Comparison of ENCODE assay signal across 12 cellular contexts in the genomic region with DNA sequence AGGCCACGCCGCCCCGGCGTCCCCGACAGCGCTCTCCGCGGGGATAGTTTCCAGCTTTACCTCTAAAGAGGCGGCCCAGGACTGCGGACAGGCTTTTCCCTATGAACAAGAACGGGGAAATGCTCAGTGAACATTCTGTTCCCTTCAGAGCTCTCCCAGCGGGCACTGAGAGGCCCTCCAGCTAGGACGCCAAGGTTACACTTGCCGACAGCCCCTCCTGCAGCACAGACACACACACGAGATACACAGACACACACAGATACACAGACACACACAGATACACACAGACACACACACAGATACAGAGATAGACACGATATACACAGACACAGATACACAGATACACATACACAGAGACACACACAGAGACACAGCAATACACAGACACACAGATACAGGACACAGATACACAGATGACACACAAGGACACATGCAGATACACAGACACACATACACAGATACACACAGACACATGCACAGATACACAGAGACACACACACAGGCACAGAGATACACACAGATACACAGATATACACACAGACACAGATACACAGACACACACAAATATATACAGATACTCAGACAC. TPM values are rescaled to one million over a fixed set of nuclear protein-coding genes. Genes with fewer than 3 reads are reported as not detected.
A peak's percentile ranks its signal among the peaks of the same experiment; 100 is the strongest.
DNase-seq lines count a peak whose midpoint lies in the region; ATAC-seq and TF ChIP-seq lines count a peak whose summit lies in the region.
"Had no signal": no experiment of that assay in that cellular context is flagged by ENCODE, and none has a peak within 500 bp of the region (broad histone marks: within the 10 kb centered on the region; RNA-seq: fewer than 3 reads in every experiment).

No MANE protein-coding gene starts in this region.

- DNase-seq in fibroblast of villous mesenchyme (ENCODE audit: low read depth) (no peak), psoas muscle (no peak), NCI-H146 (lab: John Stamatoyannopoulos, UW) (no peak), amygdala (lab: John Stamatoyannopoulos, UW) (no peak)
- DNase-seq in activated naive CD4-positive, alpha-beta T cell treated with anti-CD3 and anti-CD28 coated beads, Interleukin-2, amount 50 U/mL, for 16 hours: no peak
- DNase-seq: DMS79 had no signal

- H3K4me2 ChIP-seq in BLaER1 (peak overlapping the region; percentile 92), KMS-11 (no peak overlapping the region)

- peaks cover 67% of the 10 kb centered on the region for H3K27me3 ChIP-seq in BLaER1
- H3K27me3 ChIP-seq in KMS-11 (ENCODE audit: insufficient read depth, low read depth): no peaks in the 10 kb centered on the region
- H3K27me3 ChIP-seq in psoas muscle (ENCODE audit: insufficient read depth in 3 of 3, low read length in 2 of 3): peaks cover 0 to 80% (median 11%) of the 10 kb centered on the region in 3 donors

- no peak overlapping the region for H3K27ac ChIP-seq in BLaER1
- H3K27ac ChIP-seq in KMS-11: no peak overlapping the region
- H3K27ac ChIP-seq in psoas muscle: no peak overlapping the region
- H3K27ac ChIP-seq: VCaP had no signal

- ATAC-seq in psoas muscle: no peak
- no peak for ATAC-seq in HG03457 (IDR thresholded peaks at IDR 0.05; ENCODE audit: unreplicated experiment)

- intact Hi-C loops in psoas muscle (cut with DNase I): no loop called here

- no peaks in the 10 kb centered on the region for H3K79me2 ChIP-seq in KMS-11 (ENCODE audit: insufficient read depth, low read depth)

- H4K20me1 ChIP-seq in BLaER1 (peaks cover 39% of the 10 kb centered on the region), KMS-11 (ENCODE audit: insufficient read depth) (no peaks in the 10 kb centered on the region)

- H3K4me3 ChIP-seq in BLaER1 (peak overlapping the region; percentile 60), KMS-11 (IDR thresholded peaks at IDR 0.05; ENCODE audit: insufficient read depth, low read depth, low read length) (no peak overlapping the region), fibroblast of villous mesenchyme (ENCODE audit: low read depth, low read length) (peak overlapping the region; percentile 43), psoas muscle (peak overlapping the region; percentile 50)

- H3K4me1 ChIP-seq in BLaER1 (peaks cover 49% of the 10 kb centered on the region), KMS-11 (ENCODE audit: low read depth, poor library complexity, severe bottlenecking) (peaks cover 14% of the 10 kb centered on the region), psoas muscle (peaks cover 12% of the 10 kb centered on the region)

- peak overlapping the region; percentile 18 for H2AFZ ChIP-seq in KMS-11 (ENCODE audit: low read depth)

- H3K9ac ChIP-seq in BLaER1 (no peak overlapping the region), KMS-11 (no peak overlapping the region)

- WGBS in psoas muscle, 3 donors: 9 to 16% (median 11%) methylated on average over 13 to 16 of the region's 16 CpGs

- H3K36me3 ChIP-seq in BLaER1 (no peaks in the 10 kb centered on the region), KMS-11 (ENCODE audit: insufficient read depth) (no peaks in the 10 kb centered on the region), psoas muscle (ENCODE audit: insufficient read depth in 1 of 2, low read depth in 1 of 2) (no peaks in the 10 kb centered on the region)

- TF ChIP-seq CTCF in KMS-11 (conservative IDR thresholded peaks at IDR 0.05; ENCODE audit: low read depth, low read length): no peak
- no peak for TF ChIP-seq CTCF in fibroblast of villous mesenchyme (IDR thresholded peaks at IDR 0.05; ENCODE audit: insufficient read depth, low read depth, low read length)
- no peak for TF ChIP-seq CTCF in psoas muscle (IDR thresholded peaks at IDR 0.05)

- no peaks in the 10 kb centered on the region for H3K9me3 ChIP-seq in BLaER1
- H3K9me3 ChIP-seq in psoas muscle: no peaks in the 10 kb centered on the region

RNA-seq across cellular contexts. Expression of a gene that starts 0.5 kb away (rescaled TPM):
- total RNA-seq in fibroblast of villous mesenchyme: under 0.01 TPM in 1 of 2 replicates, not detected in the other
- total RNA-seq in psoas muscle: under 1 TPM in 3 of 4 donors, not detected in 1; 0.17 to 0.52 (median 0.17) TPM
- polyA plus RNA-seq in psoas muscle: under 1 TPM in 2 of 3 donors, not detected in 1; 0.03 to 0.04 TPM
- total RNA-seq: M059J, pulmonary artery endothelial cell had no signal
